In the genomic region with DNA sequence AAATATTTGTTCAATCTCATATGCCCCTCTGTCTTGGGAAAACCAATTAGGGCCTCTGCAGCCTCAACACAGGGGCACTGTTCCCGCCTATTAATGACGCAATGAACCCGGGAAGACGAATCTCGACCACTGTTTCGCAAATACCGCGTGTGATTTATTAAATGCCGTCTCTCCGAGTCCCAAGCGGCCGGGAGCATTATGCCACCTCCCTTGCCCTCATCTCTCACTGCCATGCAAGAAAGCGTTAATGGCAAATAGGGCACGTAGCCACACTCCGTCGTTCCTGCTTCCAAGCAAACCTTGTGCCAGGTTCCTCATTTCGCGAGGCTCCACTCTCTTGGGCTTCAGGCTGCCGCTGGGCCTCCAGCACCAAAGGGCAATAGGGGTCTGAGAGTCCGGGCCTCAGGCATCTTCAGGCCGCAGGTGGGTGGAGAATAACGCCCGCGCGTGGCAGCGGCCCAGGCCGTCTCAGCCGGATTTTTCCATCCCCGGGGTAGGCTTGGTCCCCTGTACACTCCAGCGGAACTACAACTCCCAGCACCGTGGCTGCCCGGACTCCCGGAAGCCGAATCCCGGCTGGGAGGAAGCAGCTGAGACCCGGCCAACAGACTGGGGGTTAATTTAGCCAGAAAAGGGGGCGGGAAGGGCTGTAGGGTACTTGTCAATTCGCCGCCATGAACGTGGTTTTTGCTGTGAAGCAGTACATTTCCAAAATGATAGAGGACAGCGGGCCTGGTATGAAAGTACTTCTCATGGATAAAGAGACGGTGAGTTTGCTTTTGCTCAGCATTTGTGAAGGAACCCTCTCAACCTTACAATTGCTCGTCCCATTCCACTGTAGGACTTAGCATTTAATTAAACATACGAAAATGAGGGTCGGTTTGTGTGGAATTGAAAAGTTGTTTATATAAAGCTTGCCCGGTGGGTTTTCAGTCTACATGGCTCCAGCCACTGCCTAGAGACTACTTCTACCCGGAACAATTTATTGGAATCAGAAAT, we compare ENCODE assay signal across 8 cellular contexts. TPM values are rescaled to one million over a fixed set of nuclear protein-coding genes. Genes with fewer than 3 reads are reported as not detected.
DNase-seq lines count a peak whose midpoint lies in the region; ATAC-seq and TF ChIP-seq lines count a peak whose summit lies in the region.

A gene with protein sequence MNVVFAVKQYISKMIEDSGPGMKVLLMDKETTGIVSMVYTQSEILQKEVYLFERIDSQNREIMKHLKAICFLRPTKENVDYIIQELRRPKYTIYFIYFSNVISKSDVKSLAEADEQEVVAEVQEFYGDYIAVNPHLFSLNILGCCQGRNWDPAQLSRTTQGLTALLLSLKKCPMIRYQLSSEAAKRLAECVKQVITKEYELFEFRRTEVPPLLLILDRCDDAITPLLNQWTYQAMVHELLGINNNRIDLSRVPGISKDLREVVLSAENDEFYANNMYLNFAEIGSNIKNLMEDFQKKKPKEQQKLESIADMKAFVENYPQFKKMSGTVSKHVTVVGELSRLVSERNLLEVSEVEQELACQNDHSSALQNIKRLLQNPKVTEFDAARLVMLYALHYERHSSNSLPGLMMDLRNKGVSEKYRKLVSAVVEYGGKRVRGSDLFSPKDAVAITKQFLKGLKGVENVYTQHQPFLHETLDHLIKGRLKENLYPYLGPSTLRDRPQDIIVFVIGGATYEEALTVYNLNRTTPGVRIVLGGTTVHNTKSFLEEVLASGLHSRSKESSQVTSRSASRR (plus strand): TSS at position 593 of the 999 bp plus-strand sequence. CDS start 82 bp downstream, at position 675.

- H3K27me3 Mint-ChIP-seq in T-cell = no peaks in the 10 kb centered on the region

- peak within 1 kb of the TSS; percentile 92 to 95 for H3K27ac Mint-ChIP-seq in T-cell

- intact Hi-C loops in heart right ventricle (cut with DNase I) (loop anchor here in 3 of 10 donors (2.0 to 10.0 kb wide), 3 partner anchors 55 to 63 kb away; a partner anchor contains a TSS), posterior vena cava (cut with DNase I) (no loop called here), upper lobe of right lung (cut with DNase I) (no loop called here)

- DNase-seq in GM10266 (ENCODE audit: extremely low spot score) (peak; percentile 80), NCI-H1417 treated with DMSO at 0.1 percent for 48 hours (lab: John Stamatoyannopoulos, UW) (peak; percentile 70), T-cell (peak; percentile 53 to 82 (median 68)), heart right ventricle (peak; percentile 89 to 92), posterior vena cava (ENCODE audit: low spot score) (peak; percentile 97), upper lobe of right lung (peak; percentile 95)

- H3K36me3 ChIP-seq in heart right ventricle (peaks cover 0 to 30% (median 0%) of the 10 kb centered on the region in 9 donors), upper lobe of right lung (peaks cover 15% of the 10 kb centered on the region)

- H3K4me1 Mint-ChIP-seq in T-cell = peaks cover 30 to 36% (median 33%) of the 10 kb centered on the region in 3 donors

- 0 to 1% (median 1%) methylated on average over 47 of the region's 47 CpGs for WGBS in adipose tissue, 3 donors
- 0 to 1% methylated on average over 47 of the region's 47 CpGs for WGBS in heart right ventricle, 2 donors

- H3K27me3 ChIP-seq in heart right ventricle (no peaks in the 10 kb centered on the region), upper lobe of right lung (no peaks in the 10 kb centered on the region)

- H3K27ac ChIP-seq in adipose tissue (ENCODE audit: low read depth, low read length) (peak within 1 kb of the TSS; percentile 45), heart right ventricle (peak within 1 kb of the TSS; percentile 79 to 96 (median 94)), upper lobe of right lung (peak within 1 kb of the TSS; percentile 92)

- TF ChIP-seq CTCF in GM10266 (IDR thresholded peaks at IDR 0.05; ENCODE audit: control insufficient read depth, insufficient read depth, low read depth, missing control alignments) = no peak
- peak in 2 of 9 donors; percentile 23 to 45 for TF ChIP-seq CTCF in heart right ventricle (IDR thresholded peaks at IDR 0.05)
- TF ChIP-seq CTCF in upper lobe of right lung (IDR thresholded peaks at IDR 0.05) = no peak

- peak within 1 kb of the TSS; percentile 52 to 90 (median 76) for H3K4me3 ChIP-seq in heart right ventricle
- peak within 1 kb of the TSS; percentile 84 for H3K4me3 ChIP-seq in upper lobe of right lung

- peaks cover 0 to 42% (median 24%) of the 10 kb centered on the region in 9 donors for H3K4me1 ChIP-seq in heart right ventricle
- H3K4me1 ChIP-seq in upper lobe of right lung = peaks cover 21% of the 10 kb centered on the region

- no peaks in the 10 kb centered on the region for H3K9me3 Mint-ChIP-seq in T-cell

- H3K4me3 Mint-ChIP-seq in T-cell = peak within 1 kb of the TSS; percentile 92 to 95 (median 93)

- POLR2A ChIA-PET in T-cell (lab: Charles Lee) = interaction anchor here in 1 of 2 donors (0.6 to 1.1 kb wide), 2 partner anchors 168 to 181 kb away, joined by 3 to 4 read pairs; a partner anchor contains a TSS

- CTCF ChIA-PET in T-cell (lab: Charles Lee) = interaction anchor here in 1 of 2 donors (0.5 to 2.1 kb wide), 9 partner anchors 18 to 119 kb away, joined by 3 to 19 read pairs (median 5); a partner anchor contains a TSS

- H3K9me3 ChIP-seq in heart right ventricle (no peaks in the 10 kb centered on the region), upper lobe of right lung (no peaks in the 10 kb centered on the region)

- H3K36me3 Mint-ChIP-seq in T-cell = peaks cover 6% of the 10 kb centered on the region

- ATAC-seq in HG02642 (IDR thresholded peaks at IDR 0.05; ENCODE audit: poor library complexity, unreplicated experiment) = peak; percentile 83
- ATAC-seq in T-cell (replicated peaks in 1 of 4) = peak; percentile 93 to 97 (median 94)
- ATAC-seq in heart right ventricle = peak; percentile 98 to 99 (median 98)
- ATAC-seq in upper lobe of right lung = peak; percentile 99

RNA-seq across cellular contexts. Expression of the gene that starts here (rescaled TPM):
- total RNA-seq in T-cell (10 to 100 TPM; 24.9 to 30.7 (median 28.0) TPM), heart right ventricle (10 to 100 TPM; 41.5 to 73.6 (median 51.9) TPM), posterior vena cava (10 to 100 TPM; 42.1 to 44.1 TPM), upper lobe of right lung (37.4 TPM)
- polyA plus RNA-seq in adipose tissue (10 to 100 TPM in 2 of 3 donors, 1 to 10 TPM in 1; 9.6 to 22.4 (median 21.3) TPM), heart right ventricle (10 to 100 TPM; 26.6 to 31.0 TPM)

Comparison
In these comparisons a context has a peak if more than half of its experiments do, and no peak if none do; other contexts are left out.
1. Peak in every context shown above with its lines: DNase-seq, ATAC-seq, H3K4me3 ChIP-seq and H3K27ac ChIP-seq.